21 cellular contexts compared by ENCODE assay signal in genomic region chr15:68407141-68407885, GRCh38. TPM values are rescaled to one million over a fixed set of nuclear protein-coding genes. Genes with fewer than 3 reads are reported as not detected.
DNase-seq lines count a peak whose midpoint lies in the region; ATAC-seq and TF ChIP-seq lines count a peak whose summit lies in the region.
"Had no signal": no experiment of that assay in that cellular context is flagged by ENCODE, and none has a peak within 500 bp of the region (broad histone marks: within the 10 kb centered on the region; RNA-seq: fewer than 3 reads in every experiment).

No MANE protein-coding gene starts in this region.

- H3K9me3 Mint-ChIP-seq in stimulated activated memory B cell treated with anti-CD40 and anti-IgM and Interleukin-4, amounts not matched to agents 10 μg/mL and 1 μg/mL and 100 μg/mL, for 72 hours, result peaks cover 12% of the 10 kb centered on the region
- H3K9me3 Mint-ChIP-seq: activated T-helper 17 cell treated with anti-CD3 and anti-CD28 coated beads, Interleukin-2, amount 50 U/mL, for 72 hours had no signal

- no peak for TF ChIP-seq EP300 in suprapubic skin (IDR thresholded peaks at IDR 0.05)

- no peak for ATAC-seq in HG02610 (IDR thresholded peaks at IDR 0.05; ENCODE audit: unreplicated experiment)
- ATAC-seq in HG03571 (IDR thresholded peaks at IDR 0.05; ENCODE audit: unreplicated experiment), result no peak
- no peak for ATAC-seq in stimulated activated memory B cell treated with anti-CD40 and anti-IgM and Interleukin-4, amounts not matched to agents 10 μg/mL and 1 μg/mL and 100 μg/mL, for 72 hours
- ATAC-seq: activated CD8-positive, alpha-beta T cell treated with anti-CD3 and anti-CD28 coated beads, Interleukin-2, amount 10 ng/mL, durations not matched to agents 7 days and 5 days; activated T-helper 17 cell treated with anti-CD3 and anti-CD28 coated beads, Interleukin-2, amount 50 U/mL, for 72 hours; HCT116; Right ventricle myocardium inferior had no signal

- H3K9me3 ChIP-seq in suprapubic skin, result no peaks in the 10 kb centered on the region
- H3K9me3 ChIP-seq: BE2C, neutrophil had no signal

- H3K27ac ChIP-seq in suprapubic skin, result no peak overlapping the region
- H3K27ac ChIP-seq: neutrophil had no signal

- H3K4me3 Mint-ChIP-seq in stimulated activated memory B cell treated with anti-CD40 and anti-IgM and Interleukin-4, amounts not matched to agents 10 μg/mL and 1 μg/mL and 100 μg/mL, for 72 hours, result no peak overlapping the region
- H3K4me3 Mint-ChIP-seq: activated CD8-positive, alpha-beta T cell treated with anti-CD3 and anti-CD28 coated beads, Interleukin-2, amount 10 ng/mL, durations not matched to agents 7 days and 5 days; activated T-helper 17 cell treated with anti-CD3 and anti-CD28 coated beads, Interleukin-2, amount 50 U/mL, for 72 hours; IgD-negative memory B cell had no signal

- H3K4me3 ChIP-seq in astrocyte of the cerebellum (ENCODE audit: low read depth, low read length) (no peak overlapping the region), lower leg skin (ENCODE audit: low read depth, poor library complexity, severe bottlenecking) (no peak overlapping the region), suprapubic skin (no peak overlapping the region)

- TF ChIP-seq POLR2A in lower leg skin (IDR thresholded peaks at IDR 0.05), result no peak
- TF ChIP-seq POLR2A in suprapubic skin (IDR thresholded peaks at IDR 0.05), result no peak

- no peaks in the 10 kb centered on the region for H3K4me1 Mint-ChIP-seq in stimulated activated memory B cell treated with anti-CD40 and anti-IgM and Interleukin-4, amounts not matched to agents 10 μg/mL and 1 μg/mL and 100 μg/mL, for 72 hours
- H3K4me1 Mint-ChIP-seq: activated T-helper 17 cell treated with anti-CD3 and anti-CD28 coated beads, Interleukin-2, amount 50 U/mL, for 72 hours; IgD-negative memory B cell had no signal

- DNase-seq in RPMI7951 (ENCODE audit: low read depth), result peak; percentile 45
- DNase-seq in astrocyte of the cerebellum (ENCODE audit: low read depth), result peak; percentile 72
- DNase-seq in lower leg skin (ENCODE audit: low spot score in 2 of 2), result peak; percentile 21 to 85
- DNase-seq in suprapubic skin (ENCODE audit: low spot score in 2 of 2), result peak; percentile 62 to 68
- DNase-seq in NCI-H2227 (lab: John Stamatoyannopoulos, UW; ENCODE audit: unreplicated experiment), result no peak
- DNase-seq: activated CD8-positive, alpha-beta T cell treated with anti-CD3 and anti-CD28 coated beads, Interleukin-2, amount 10 ng/mL, durations not matched to agents 7 days and 5 days; BE2C; foreskin fibroblast; left cardiac atrium; NCI-H187 treated with DMSO at 0.1 percent for 48 hours; NCI-H510A; stimulated activated CD4-positive, alpha-beta T cell treated with anti-CD3 and anti-CD28 coated beads, Interleukin-2, amount 100 ng/mL, for 24 hours; T-helper 1 cell had no signal

- no peak overlapping the region for H3K27ac Mint-ChIP-seq in stimulated activated memory B cell treated with anti-CD40 and anti-IgM and Interleukin-4, amounts not matched to agents 10 μg/mL and 1 μg/mL and 100 μg/mL, for 72 hours
- H3K27ac Mint-ChIP-seq: activated CD8-positive, alpha-beta T cell treated with anti-CD3 and anti-CD28 coated beads, Interleukin-2, amount 10 ng/mL, durations not matched to agents 7 days and 5 days; activated T-helper 17 cell treated with anti-CD3 and anti-CD28 coated beads, Interleukin-2, amount 50 U/mL, for 72 hours; IgD-negative memory B cell had no signal

- peaks cover 12% of the 10 kb centered on the region for H3K27me3 Mint-ChIP-seq in stimulated activated memory B cell treated with anti-CD40 and anti-IgM and Interleukin-4, amounts not matched to agents 10 μg/mL and 1 μg/mL and 100 μg/mL, for 72 hours

- no peaks in the 10 kb centered on the region for H3K27me3 ChIP-seq in suprapubic skin
- H3K27me3 ChIP-seq: BE2C, neutrophil had no signal

- H3K36me3 Mint-ChIP-seq in stimulated activated memory B cell treated with anti-CD40 and anti-IgM and Interleukin-4, amounts not matched to agents 10 μg/mL and 1 μg/mL and 100 μg/mL, for 72 hours, result no peaks in the 10 kb centered on the region
- H3K36me3 Mint-ChIP-seq: IgD-negative memory B cell had no signal

- no peaks in the 10 kb centered on the region for H3K4me1 ChIP-seq in suprapubic skin
- H3K4me1 ChIP-seq: BE2C had no signal

- H3K36me3 ChIP-seq in suprapubic skin, result no peaks in the 10 kb centered on the region
- H3K36me3 ChIP-seq: BE2C, neutrophil had no signal

- TF ChIP-seq CTCF in astrocyte of the cerebellum (IDR thresholded peaks at IDR 0.05; ENCODE audit: low read depth, low read length, missing control alignments) (no peak), lower leg skin (IDR thresholded peaks at IDR 0.05) (no peak), suprapubic skin (IDR thresholded peaks at IDR 0.05) (no peak)

- in situ Hi-C loops in astrocyte of the cerebellum (cut with HindIII; ENCODE audit: low sequenced_read_pairs), result no loop called here

- 72 to 74% methylated on average over 9 of the region's 9 CpGs for WGBS in lower leg skin, 2 donors
- 75% methylated on average over 9 of the region's 9 CpGs for WGBS in suprapubic skin

- intact Hi-C loops in lower leg skin (cut with DNase I; ENCODE audit: low total_unique reads), result no loop called here

RNA-seq across cellular contexts. Expression of gene ITGA11, which starts 24.6 kb away (rescaled TPM):
- 90.7 and 102 TPM in 2 replicates for total RNA-seq in RPMI7951 (2014; rRNA removed; shearing (Covaris generic))
- total RNA-seq in lower leg skin (1 to 10 TPM in 2 of 4 donors, under 1 TPM in 2; 0.51 to 3.5 (median 2.0) TPM), suprapubic skin (1 to 10 TPM in 3 of 4 donors, under 1 TPM in 1; 0.83 to 3.6 (median 2.0) TPM)

Comparison
In these comparisons a context has a peak if more than half of its experiments do, and no peak if none do; other contexts are left out.
1. RNA of gene ITGA11, which starts 24.6 kb away (total RNA-seq): 90.7 to 102 TPM in RPMI7951; 0.51 to 3.5 TPM in lower leg skin and 0.83 to 3.6 TPM in suprapubic skin; every median in the first group is over 10 times any median in the second.